Comparison of ENCODE assay signal across 6 cellular contexts in genomic region chr19:36128392-36128736, GRCh38. TPM values are rescaled to one million over a fixed set of nuclear protein-coding genes. Genes with fewer than 3 reads are reported as not detected.
DNase-seq lines count a peak whose midpoint lies in the region; ATAC-seq, FAIRE-seq and TF ChIP-seq lines count a peak whose summit lies in the region.

No MANE protein-coding gene starts in this region.

- peak overlapping the region; percentile 85 for H3K4me2 ChIP-seq in astrocyte (ENCODE audit: low read length)

- peak overlapping the region; percentile 62 for H3K27ac ChIP-seq in astrocyte (ENCODE audit: low read depth, low read length)

- H3K27me3 Mint-ChIP-seq in astrocyte (ENCODE audit: low read depth, unreplicated experiment), result peaks cover 2% of the 10 kb centered on the region
- no peaks in the 10 kb centered on the region for H3K27me3 Mint-ChIP-seq in natural killer cell (ENCODE audit: low read depth in 2 of 2)

- no peak for TF ChIP-seq CTCF in astrocyte (IDR thresholded peaks at IDR 0.05; ENCODE audit: insufficient read depth, low read depth, low read length)
- TF ChIP-seq CTCF in natural killer cell (IDR thresholded peaks at IDR 0.05), result no peak

- DNase-seq in Right ventricle myocardium inferior (ENCODE audit: missing footprints), result no peak
- DNase-seq in cardiac septum (ENCODE audit: low spot score), result no peak
- no peak for DNase-seq in astrocyte (ENCODE audit: low read depth)
- DNase-seq in natural killer cell, result no peak
- DNase-seq in central memory CD4-positive, alpha-beta T cell, result no peak

- H3K36me3 Mint-ChIP-seq in astrocyte (ENCODE audit: low read depth, unreplicated experiment), result peaks cover 8% of the 10 kb centered on the region
- H3K36me3 Mint-ChIP-seq in natural killer cell, result no peaks in the 10 kb centered on the region

- no peak for FAIRE-seq in astrocyte (lab: Jason Lieb, UNC)

- peak overlapping the region; percentile 56 for H3K4me3 ChIP-seq in astrocyte (ENCODE audit: insufficient read depth, low read depth, low read length)

- no peaks in the 10 kb centered on the region for H3K79me2 ChIP-seq in astrocyte (ENCODE audit: insufficient read depth, low read length)

- H3K9me3 ChIP-seq in astrocyte (ENCODE audit: insufficient read depth, low read depth, low read length), result no peaks in the 10 kb centered on the region

- H2AFZ ChIP-seq in astrocyte (ENCODE audit: low read depth, low read length), result peak overlapping the region; percentile 72

- H4K20me1 ChIP-seq in astrocyte (ENCODE audit: insufficient read depth, low read length), result no peaks in the 10 kb centered on the region

- intact Hi-C loops in Right ventricle myocardium inferior (cut with DNase I) (loop anchor here (1.0 kb wide), 1 partner anchor 24 kb away; the partner anchor contains the start of gene COX7A1), cardiac septum (cut with DNase I) (loop anchor here (1.0 kb wide), 1 partner anchor 24 kb away; the partner anchor contains the start of gene COX7A1), natural killer cell (cut with micrococcal nuclease) (no loop called here)

- H3K27ac Mint-ChIP-seq in astrocyte (ENCODE audit: unreplicated experiment) (peak overlapping the region; percentile 93), natural killer cell (peak overlapping the region; percentile 91)

- H3K27me3 ChIP-seq in astrocyte (ENCODE audit: insufficient read depth, low read length), result no peaks in the 10 kb centered on the region

- H3K4me1 ChIP-seq in astrocyte (ENCODE audit: insufficient read depth, low read length), result peaks cover 3% of the 10 kb centered on the region

- H3K4me1 Mint-ChIP-seq in astrocyte (ENCODE audit: low read depth, unreplicated experiment) (no peaks in the 10 kb centered on the region), natural killer cell (peaks cover 27 to 35% of the 10 kb centered on the region in 2 donors)

- H3K9me3 Mint-ChIP-seq in astrocyte (ENCODE audit: unreplicated experiment) (no peaks in the 10 kb centered on the region), natural killer cell (no peaks in the 10 kb centered on the region)

- peak overlapping the region; percentile 88 for H3K4me3 Mint-ChIP-seq in astrocyte (ENCODE audit: unreplicated experiment)
- peak overlapping the region; percentile 92 for H3K4me3 Mint-ChIP-seq in natural killer cell

- ATAC-seq in Right ventricle myocardium inferior (peak; percentile 5), natural killer cell (no peak), GM21360 (IDR thresholded peaks at IDR 0.05; ENCODE audit: unreplicated experiment) (no peak)

- H3K9ac ChIP-seq in astrocyte (ENCODE audit: low read length), result peak overlapping the region; percentile 77

- peaks cover 3% of the 10 kb centered on the region for H3K36me3 ChIP-seq in astrocyte (ENCODE audit: insufficient read depth, low read length)

RNA-seq across cellular contexts. Expression of gene CAPNS1, which starts 11.5 kb away (rescaled TPM):
- total RNA-seq in Right ventricle myocardium inferior (854 TPM), cardiac septum (892 TPM), astrocyte (665 and 677 TPM in 2 replicates), natural killer cell (100 to 1,000 TPM; 569 to 637 (median 578) TPM)

RNA-seq across cellular contexts. Expression of gene TBCB, which starts 13.1 kb away (rescaled TPM):
- total RNA-seq in Right ventricle myocardium inferior (114 TPM), cardiac septum (142 TPM), astrocyte (239 and 244 TPM in 2 replicates), natural killer cell (100 to 1,000 TPM; 153 to 180 (median 175) TPM)

RNA-seq across cellular contexts. Expression of gene POLR2I, which starts 13.7 kb away (rescaled TPM):
- total RNA-seq in Right ventricle myocardium inferior, result 145 TPM
- 98.7 TPM for total RNA-seq in cardiac septum
- total RNA-seq in astrocyte, result 57.4 and 65.1 TPM in 2 replicates
- 10 to 100 TPM; 26.6 to 33.4 (median 31.8) TPM for total RNA-seq in natural killer cell

RNA-seq across cellular contexts. Expression of gene OVOL3, which starts 17.4 kb away (rescaled TPM):
- total RNA-seq in Right ventricle myocardium inferior (not detected), cardiac septum (not detected), astrocyte (not detected in 2 replicates), natural killer cell (not detected)

RNA-seq across cellular contexts. Expression of gene COX7A1, which starts 23.9 kb away (rescaled TPM):
- total RNA-seq in Right ventricle myocardium inferior (3,337 TPM), cardiac septum (1,917 TPM), astrocyte (0.64 TPM in 1 of 2 replicates, not detected in the other), natural killer cell (not detected)
